ENCODE assay signal across 23 cellular contexts in genomic region chr2:32932825-32933755, GRCh38.
"Had no signal": no experiment of that assay in that cellular context is flagged by ENCODE, and none has a peak within 500 bp of the region (broad histone marks: within the 10 kb centered on the region; RNA-seq: fewer than 3 reads in every experiment).

No MANE protein-coding gene starts in this region.

- DNase-seq: activated CD4-positive, alpha-beta memory T cell treated with anti-CD3 and anti-CD28 coated beads for 36 hours; activated CD4-positive, alpha-beta T cell treated with anti-CD3 and anti-CD28 coated beads, Interleukin-2, amount 10 ng/mL, durations not matched to agents 24 days and 14 days; activated naive CD8-positive, alpha-beta T cell treated with anti-CD3 and anti-CD28 coated beads, Interleukin-2, amount 50 U/mL, for 24 hours; activated T-cell treated with anti-CD3 and anti-CD28 coated beads, Interleukin-2, amount 50 U/mL, for 4 hours; amygdala; dermis blood vessel endothelial cell; effector CD4-positive, alpha-beta T cell; left lung; lower lobe of right lung; mesenchymal stem cell; natural killer cell; posterior cingulate gyrus; right cardiac atrium; spleen; stimulated activated naive CD4-positive, alpha-beta T cell treated with Interleukin-2 at 50 U/mL for 16 hours had no signal

- ATAC-seq: activated CD4-positive, CD25-positive, alpha-beta regulatory T cell treated with anti-CD3 and anti-CD28 coated beads, Interleukin-2, amount 50 U/mL, for 24 hours; activated naive CD8-positive, alpha-beta T cell treated with anti-CD3 and anti-CD28 coated beads, Interleukin-2, amount 50 U/mL, for 24 hours; activated T-cell treated with anti-CD3 and anti-CD28 coated beads, Interleukin-2, amount 50 U/mL, for 4 hours; left lung; lower lobe of right lung; natural killer cell; right cardiac atrium had no signal

- H3K9me3 ChIP-seq: breast epithelium, left lung, lower lobe of right lung, spleen, tibial nerve had no signal

- H3K27ac ChIP-seq: breast epithelium, left lung, lower lobe of right lung, spleen, tibial nerve, VCaP had no signal

- H3K4me1 ChIP-seq: breast epithelium, left lung, lower lobe of right lung, spleen, tibial nerve had no signal

- H3K4me3 ChIP-seq: breast epithelium, left lung, lower lobe of right lung, spleen, tibial nerve had no signal

- FAIRE-seq: colon, endometrium, frontal cortex, TTC549 had no signal

- H3K27me3 ChIP-seq: breast epithelium, tibial nerve had no signal

- H3K36me3 ChIP-seq: breast epithelium, left lung, lower lobe of right lung, spleen, tibial nerve had no signal
